ENCODE assay signal across 8 cellular contexts in the genomic region with DNA sequence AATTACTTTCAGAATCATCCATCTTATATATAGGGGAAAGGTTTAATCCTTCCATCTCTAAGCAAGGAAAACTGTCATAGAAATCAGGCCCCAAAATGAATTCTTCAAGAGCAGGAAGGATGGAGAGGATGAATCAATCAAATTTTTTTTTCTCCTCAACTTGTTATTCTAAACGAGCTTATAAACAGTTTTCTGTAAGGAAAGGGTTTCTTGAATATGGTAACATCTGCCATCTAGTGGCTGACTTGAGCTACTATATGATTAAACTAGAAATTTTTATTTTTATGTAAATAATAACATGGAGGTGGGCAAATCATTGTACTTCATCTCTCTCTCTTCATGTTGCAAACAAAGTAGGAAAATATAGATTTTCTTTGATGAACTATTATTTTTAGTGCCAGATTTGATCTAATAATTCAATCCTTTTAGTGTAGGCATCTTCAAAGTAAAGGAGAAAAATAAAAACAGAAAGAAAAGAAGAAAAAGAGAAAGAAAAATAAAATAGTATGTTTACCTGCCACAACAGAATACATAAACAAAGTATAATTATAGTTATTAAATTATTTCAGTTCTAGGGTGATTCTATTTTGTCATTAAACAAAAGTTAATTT.
DNase-seq lines count a peak whose midpoint lies in the region; ATAC-seq, FAIRE-seq and TF ChIP-seq lines count a peak whose summit lies in the region.

No MANE protein-coding gene starts in this region.

- ATAC-seq in GM18502 (IDR thresholded peaks at IDR 0.05; ENCODE audit: poor library complexity, unreplicated experiment), result peak; percentile 92
- peak; percentile 92 for ATAC-seq in HG02938 (IDR thresholded peaks at IDR 0.05; ENCODE audit: unreplicated experiment)
- ATAC-seq in gastrocnemius medialis, result no peak

- no peaks in the 10 kb centered on the region for H3K36me3 ChIP-seq in gastrocnemius medialis

- H3K27me3 ChIP-seq in gastrocnemius medialis, result no peaks in the 10 kb centered on the region

- TF ChIP-seq POLR2A in gastrocnemius medialis (IDR thresholded peaks at IDR 0.05), result no peak
- TF ChIP-seq POLR2A in GM12891 (IDR thresholded peaks at IDR 0.05; ENCODE audit: low read depth, low read length), result no peak

- FAIRE-seq in GM12891 (lab: Jason Lieb, UNC), result no peak

- H3K27ac ChIP-seq in gastrocnemius medialis, result no peak overlapping the region

- no peaks in the 10 kb centered on the region for H3K9me3 ChIP-seq in gastrocnemius medialis

- in situ Hi-C loops in gastrocnemius medialis (cut with MboI; ENCODE audit: low sequenced_read_pairs in 4 of 4), result loop anchor here (10.0 to 25.0 kb wide), 2 partner anchors 495 to 507 kb away; a partner anchor contains a TSS

- DNase-seq in AG08396 (ENCODE audit: low spot score) (peak; percentile 16), NCI-H146 (lab: John Stamatoyannopoulos, UW) (peak; percentile 68), SW480 (ENCODE audit: low spot score) (peak; percentile 85), foreskin melanocyte (peak; percentile 45), gastrocnemius medialis (no peak), GM12891 (ENCODE audit: insufficient read length, low spot score) (no peak)

- H3K4me1 ChIP-seq in gastrocnemius medialis, result peaks cover 0 to under 1% of the 10 kb centered on the region in 2 donors

- intact Hi-C loops in gastrocnemius medialis (cut with DNase I; ENCODE audit: low total_unique reads), result loop anchor here (2.0 to 5.0 kb wide), 2 partner anchors 45 to 150 kb away; a partner anchor contains a TSS

- H3K4me3 ChIP-seq in gastrocnemius medialis, result peak overlapping the region in 2 of 4 donors; percentile 10 to 11

- peak; percentile 40 to 73 (median 50) for TF ChIP-seq CTCF in gastrocnemius medialis (IDR thresholded peaks at IDR 0.05 in 4 of 5, conservative IDR thresholded peaks at IDR 0.05 in 1 of 5)

TF ChIP-seq in GM12891, 5 proteins besides CTCF, POLR2A, EP300 and RAD21:
- TF ChIP-seq TAF1 (IDR thresholded peaks at IDR 0.05; ENCODE audit: low read depth, low read length) (no peak), SPI1 (IDR thresholded peaks at IDR 0.05; ENCODE audit: low read depth, low read length) (no peak), POU2F2 (IDR thresholded peaks at IDR 0.05; ENCODE audit: low read depth, low read length) (no peak), POLR2AphosphoS5 (IDR thresholded peaks at IDR 0.05; ENCODE audit: low read depth, low read length) (no peak), PAX5 (IDR thresholded peaks at IDR 0.05; ENCODE audit: insufficient read depth, low read length, severe bottlenecking) (no peak)
TF ChIP-seq in GM12891: peak in this region for 0.

Comparison
In these comparisons a context has a peak if more than half of its experiments do, and no peak if none do; other contexts are left out.
1. DNase-seq: peak in AG08396 (single experiment), NCI-H146 (single experiment), SW480 (single experiment) and foreskin melanocyte (single experiment); none in gastrocnemius medialis (0 of 2) and GM12891 (single experiment).
2. ATAC-seq: peak in GM18502 (single experiment) and HG02938 (single experiment); none in gastrocnemius medialis (0 of 2).